In genomic region chr2:227132986-227133385, GRCh38 we compare ENCODE assay signal across 25 cellular contexts. TPM values are rescaled to one million over a fixed set of nuclear protein-coding genes. Genes with fewer than 3 reads are reported as not detected.
DNase-seq lines count a peak whose midpoint lies in the region; ATAC-seq and TF ChIP-seq lines count a peak whose summit lies in the region.
"Had no signal": no experiment of that assay in that cellular context is flagged by ENCODE, and none has a peak within 500 bp of the region (broad histone marks: within the 10 kb centered on the region; RNA-seq: fewer than 3 reads in every experiment).

No MANE protein-coding gene starts in this region.

- H3K9me3 Mint-ChIP-seq in activated T-cell treated with anti-CD3 and anti-CD28 coated beads, Interleukin-2, amount 50 U/mL, for 24 hours = no peaks in the 10 kb centered on the region
- H3K9me3 Mint-ChIP-seq: CD4-positive, alpha-beta T cell; GM23338; H9 had no signal

- no peak for TF ChIP-seq CTCF in gastrocnemius medialis (IDR thresholded peaks at IDR 0.05 in 4 of 5, conservative IDR thresholded peaks at IDR 0.05 in 1 of 5)

- H3K36me3 Mint-ChIP-seq in activated T-cell treated with anti-CD3 and anti-CD28 coated beads, Interleukin-2, amount 50 U/mL, for 24 hours (ENCODE audit: low read depth) = no peaks in the 10 kb centered on the region

- TF ChIP-seq POLR2A in gastrocnemius medialis (IDR thresholded peaks at IDR 0.05) = no peak

- no peaks in the 10 kb centered on the region for H3K9me3 ChIP-seq in gastrocnemius medialis
- H3K9me3 ChIP-seq: BLaER1 treated with 17β-estradiol and CSF1 and Interleukin-3, amounts not matched to agents 10 nM and 100 nM; SJSA1 had no signal

- peak overlapping the region in 3 of 4 donors; percentile 6 to 57 (median 29) for H3K27ac ChIP-seq in gastrocnemius medialis
- H3K27ac ChIP-seq: BLaER1 treated with 17β-estradiol and CSF1 and Interleukin-3, amounts not matched to agents 10 nM and 100 nM; SJSA1 had no signal

- H3K4me3 ChIP-seq in gastrocnemius medialis = no peak overlapping the region
- H3K4me3 ChIP-seq: BLaER1 treated with 17β-estradiol and CSF1 and Interleukin-3, amounts not matched to agents 10 nM and 100 nM; GM12878; GM23338; SJSA1 had no signal

- DNase-seq in Right ventricle myocardium superior (no peak), cardiac septum (ENCODE audit: low spot score) (no peak), DMS 273 treated with DMSO at 0.1 percent for 48 hours (lab: John Stamatoyannopoulos, UW) (peak; percentile 5), left lobe of liver (ENCODE audit: low spot score) (peak; percentile 85), gastrocnemius medialis (peak in 1 of 2 donors; percentile 52), NCI-H748 (lab: John Stamatoyannopoulos, UW; ENCODE audit: unreplicated experiment) (no peak)
- no peak for DNase-seq in activated T-cell treated with anti-CD3 and anti-CD28 coated beads, Interleukin-2, amount 50 U/mL, for 24 hours
- DNase-seq: 8988T; ACHN; CD4-positive, alpha-beta T cell; GDM1; H9; Karpas-422; NCI-H1092 treated with DMSO at 0.1 percent for 48 hours; NCI-H1436; NCI-H187; NCI-H2081 treated with DMSO at 0.1 percent for 48 hours; NCI-H524; NCI-H774 had no signal

- H3K27me3 ChIP-seq in gastrocnemius medialis = no peaks in the 10 kb centered on the region
- H3K27me3 ChIP-seq: BLaER1 treated with 17β-estradiol and CSF1 and Interleukin-3, amounts not matched to agents 10 nM and 100 nM; SJSA1 had no signal

- H3K4me3 Mint-ChIP-seq in activated T-cell treated with anti-CD3 and anti-CD28 coated beads, Interleukin-2, amount 50 U/mL, for 24 hours = no peak overlapping the region
- H3K4me3 Mint-ChIP-seq: CD4-positive, alpha-beta T cell; GM23338; H9 had no signal

- peaks cover 21% of the 10 kb centered on the region for H3K27me3 Mint-ChIP-seq in activated T-cell treated with anti-CD3 and anti-CD28 coated beads, Interleukin-2, amount 50 U/mL, for 24 hours

- H3K4me1 ChIP-seq in gastrocnemius medialis = peaks cover 17 to 20% of the 10 kb centered on the region in 2 donors
- H3K4me1 ChIP-seq: SJSA1 had no signal

- intact Hi-C loops in Right ventricle myocardium superior (cut with DNase I) (no loop called here), cardiac septum (cut with DNase I) (loop anchor here (5.0 kb wide), 1 partner anchor 634 kb away; no protein-coding TSS in a partner anchor), gastrocnemius medialis (cut with DNase I; ENCODE audit: low total_unique reads) (loop anchor here (5.0 kb wide), 1 partner anchor 194 kb away; the partner anchor contains the start of gene MFF)

- ATAC-seq in Right ventricle myocardium superior (ENCODE audit: poor library complexity) = peak; percentile 64
- ATAC-seq in left lobe of liver = peak; percentile 97
- ATAC-seq in gastrocnemius medialis = peak; percentile 66 to 82
- no peak for ATAC-seq in HG03469 (IDR thresholded peaks at IDR 0.05; ENCODE audit: unreplicated experiment)
- ATAC-seq: GM12878, GM23338 had no signal

- H3K36me3 ChIP-seq in gastrocnemius medialis = no peaks in the 10 kb centered on the region
- H3K36me3 ChIP-seq: BLaER1 treated with 17β-estradiol and CSF1 and Interleukin-3, amounts not matched to agents 10 nM and 100 nM; SJSA1 had no signal

- in situ Hi-C loops in gastrocnemius medialis (cut with MboI; ENCODE audit: low sequenced_read_pairs in 4 of 4) = no loop called here

- H3K4me1 Mint-ChIP-seq in activated T-cell treated with anti-CD3 and anti-CD28 coated beads, Interleukin-2, amount 50 U/mL, for 24 hours (ENCODE audit: low read depth) = no peaks in the 10 kb centered on the region
- H3K4me1 Mint-ChIP-seq: GM23338 had no signal

- no peak overlapping the region for H3K27ac Mint-ChIP-seq in activated T-cell treated with anti-CD3 and anti-CD28 coated beads, Interleukin-2, amount 50 U/mL, for 24 hours
- H3K27ac Mint-ChIP-seq: CD4-positive, alpha-beta T cell; GM23338; H9 had no signal

RNA-seq across cellular contexts. Expression of gene COL4A4, which starts 31.0 kb away (rescaled TPM):
- total RNA-seq in Right ventricle myocardium superior = 10.3 TPM
- total RNA-seq in cardiac septum = 3.0 TPM
- total RNA-seq in left lobe of liver = 2.1 TPM
- 10 to 100 TPM in 1 of 4 donors, 1 to 10 TPM in 3; 2.0 to 11.4 (median 5.7) TPM for total RNA-seq in gastrocnemius medialis
- total RNA-seq: CD4-positive, alpha-beta T cell; HT-29; SJSA1 had no signal

RNA-seq across cellular contexts. Expression of gene COL4A3, which starts 31.4 kb away (rescaled TPM):
- total RNA-seq in Right ventricle myocardium superior (5.8 TPM), cardiac septum (1.6 TPM), left lobe of liver (0.55 TPM), gastrocnemius medialis (10 to 100 TPM in 1 of 4 donors, 1 to 10 TPM in 3; 1.9 to 66.8 (median 3.8) TPM)
- total RNA-seq: CD4-positive, alpha-beta T cell; HT-29; SJSA1 had no signal

Comparison
In these comparisons a context has a peak if more than half of its experiments do, and no peak if none do; other contexts are left out.
1. DNase-seq: peak in DMS 273 treated with DMSO at 0.1 percent for 48 hours (single experiment) and left lobe of liver (single experiment); none in Right ventricle myocardium superior (single experiment), cardiac septum (single experiment), NCI-H748 (single experiment) and activated T-cell treated with anti-CD3 and anti-CD28 coated beads, Interleukin-2, amount 50 U/mL, for 24 hours (single experiment).